In genomic region chr22:33124471-33124870, GRCh38 we compare ENCODE assay signal across 1 cellular context.
TF ChIP-seq lines count a peak whose summit lies in the region.

No MANE protein-coding gene starts in this region.

TF ChIP-seq in GM12878, 131 proteins besides CTCF, POLR2A, EP300 and RAD21:
- TF ChIP-seq SRF (IDR thresholded peaks at IDR 0.05; ENCODE audit: low read depth in 2 of 2, low read length in 2 of 2) (no peak), ZNF592 (IDR thresholded peaks at IDR 0.05) (no peak), STAT3 (IDR thresholded peaks at IDR 0.05; ENCODE audit: low read depth, low read length) (no peak), KLF5 (IDR thresholded peaks at IDR 0.05; ENCODE audit: partially characterized antibody) (no peak), SKIL (IDR thresholded peaks at IDR 0.05; ENCODE audit: low read depth, poor library complexity, severe bottlenecking) (no peak), JUND (IDR thresholded peaks at IDR 0.05; ENCODE audit: low read depth, low read length) (no peak), NFYA (IDR thresholded peaks at IDR 0.05; ENCODE audit: borderline replicate concordance, low read depth, low read length) (no peak), JUNB (IDR thresholded peaks at IDR 0.05) (no peak), ATF3 (IDR thresholded peaks at IDR 0.05; ENCODE audit: borderline replicate concordance, extremely low read depth, low read depth, low read length) (no peak), ZNF274 (IDR thresholded peaks at IDR 0.05; ENCODE audit: insufficient read depth, insufficient read length) (no peak), SREBF2 (IDR thresholded peaks at IDR 0.05; ENCODE audit: low read length) (no peak), MYC (IDR thresholded peaks at IDR 0.05; ENCODE audit: insufficient read depth, insufficient read length, insufficient replicate concordance, low read length, severe bottlenecking) (no peak), HSF1 (IDR thresholded peaks at IDR 0.05; ENCODE audit: low read depth, low read length) (no peak), POLR2AphosphoS5 (IDR thresholded peaks at IDR 0.05; ENCODE audit: low read length) (no peak), ZBTB40 (IDR thresholded peaks at IDR 0.05; ENCODE audit: borderline replicate concordance) (no peak), DPF2 (IDR thresholded peaks at IDR 0.05) (no peak), POU2F2 (IDR thresholded peaks at IDR 0.05; ENCODE audit: borderline replicate concordance, low read depth, low read length) (no peak)
